In genomic region chr16:31117384-31118222, GRCh38 we compare ENCODE assay signal across 1 cellular context.
TF ChIP-seq lines count a peak whose summit lies in the region.

Gene KAT8 (plus strand): TSS chr16:31117664. CDS start chr16:31117682, 18 bp downstream.

TF ChIP-seq in K562, 482 proteins besides CTCF, POLR2A, EP300 and RAD21 (continued from another document and continues in another):
- TF ChIP-seq ZNF24 (IDR thresholded peaks at IDR 0.05) (no peak), MEF2A (IDR thresholded peaks at IDR 0.05; ENCODE audit: control insufficient read depth, low read depth, low read length) (no peak), NCOA1 (IDR thresholded peaks at IDR 0.05; ENCODE audit: low read depth) (no peak), E2F6 (IDR thresholded peaks at IDR 0.05; ENCODE audit: borderline replicate concordance in 1 of 2, extremely low read depth in 1 of 2, insufficient read depth in 1 of 2, insufficient read length in 1 of 2, low read depth in 1 of 2, low read length in 1 of 2, poor library complexity in 1 of 2, severe bottlenecking in 1 of 2) (peak in 1 of 2 experiments; percentile 46), MTA2 (IDR thresholded peaks at IDR 0.05; ENCODE audit: low read depth) (peak; percentile 71), ZNF197 (CRISPR knock-in tag; IDR thresholded peaks at IDR 0.05; ENCODE audit: low read depth) (peak; percentile 57; the same call in 1 of the 2 replicates), TAL1 (IDR thresholded peaks at IDR 0.05) (no peak), HDAC6 (IDR thresholded peaks at IDR 0.05; ENCODE audit: low read depth, low read length) (no peak), HNRNPK (IDR thresholded peaks at IDR 0.05; ENCODE audit: low read depth, low read length, poor library complexity, severe bottlenecking) (no peak), THAP7 (CRISPR knock-in tag; IDR thresholded peaks at IDR 0.05) (no peak), HCFC1 (IDR thresholded peaks at IDR 0.05; ENCODE audit: low read depth, low read length) (peak; percentile 85), NRF1 (conservative IDR thresholded peaks at IDR 0.05 in 1 of 2, IDR thresholded peaks at IDR 0.05 in 1 of 2) (peak; percentile 59 to 63), FOXM1 (IDR thresholded peaks at IDR 0.05; ENCODE audit: low read depth) (no peak), FOXM1 (CRISPR knock-in tag; IDR thresholded peaks at IDR 0.05; ENCODE audit: low read depth) (no peak), MCM5 (IDR thresholded peaks at IDR 0.05; ENCODE audit: low read depth) (no peak), ZFP30 (CRISPR knock-in tag; IDR thresholded peaks at IDR 0.05; ENCODE audit: borderline replicate concordance) (no peak), DACH1 (IDR thresholded peaks at IDR 0.05; ENCODE audit: partially characterized antibody) (peak; percentile 30), STAT5A (IDR thresholded peaks at IDR 0.05; ENCODE audit: borderline replicate concordance, low read length) (no peak), KAT7 (CRISPR knock-in tag; IDR thresholded peaks at IDR 0.05; ENCODE audit: borderline replicate concordance) (peak; percentile 68; the same call in 1 of the 2 replicates), TCFL5 (CRISPR knock-in tag; conservative IDR thresholded peaks at IDR 0.05) (no peak), CREM (IDR thresholded peaks at IDR 0.05; ENCODE audit: low read depth) (peak; percentile 99), SREBF1 (IDR thresholded peaks at IDR 0.05; ENCODE audit: borderline replicate concordance, low read depth, low read length) (peak; percentile 51; the same call in 1 of the 2 replicates), SAFB2 (IDR thresholded peaks at IDR 0.05; ENCODE audit: borderline replicate concordance, low read depth, low read length, severe bottlenecking) (no peak), FOXK2 (conservative IDR thresholded peaks at IDR 0.05 in 1 of 2, IDR thresholded peaks at IDR 0.05 in 1 of 2; ENCODE audit: low read depth in 2 of 2) (peak in 1 of 2 experiments; percentile 51; a peak in 1 of 4 replicates), E2F1 (CRISPR knock-in tag; IDR thresholded peaks at IDR 0.05) (no peak; the same call in 1 of the 2 replicates), PHB (CRISPR knock-in tag; IDR thresholded peaks at IDR 0.05) (no peak), SRF (CRISPR knock-in tag; IDR thresholded peaks at IDR 0.05) (no peak), PCBP1 (IDR thresholded peaks at IDR 0.05; ENCODE audit: low read depth, low read length, poor library complexity, severe bottlenecking) (peak; percentile 64), TFAM (CRISPR knock-in tag; conservative IDR thresholded peaks at IDR 0.05) (no peak), NFATC3 (IDR thresholded peaks at IDR 0.05) (no peak), SMC3 (conservative IDR thresholded peaks at IDR 0.05; ENCODE audit: insufficient read depth, low read depth, low read length) (no peak), CBX2 (IDR thresholded peaks at IDR 0.05; ENCODE audit: insufficient read depth, low read length, poor library complexity, severe bottlenecking) (no peak), CBFB (CRISPR knock-in tag; IDR thresholded peaks at IDR 0.05) (no peak), NFYB (IDR thresholded peaks at IDR 0.05; ENCODE audit: extremely low read depth, insufficient read length) (peak; percentile 17), HNRNPL (IDR thresholded peaks at IDR 0.05; ENCODE audit: low read depth, low read length) (no peak), HSF4 (CRISPR knock-in tag; IDR thresholded peaks at IDR 0.05; ENCODE audit: borderline replicate concordance) (no peak), ZNF407 (IDR thresholded peaks at IDR 0.05; ENCODE audit: low read depth) (no peak), POLR3G (IDR thresholded peaks at IDR 0.05; ENCODE audit: extremely low read depth, insufficient read length, insufficient replicate concordance) (no peak), TBL1XR1 (IDR thresholded peaks at IDR 0.05; ENCODE audit: low read length in 2 of 2) (peak; percentile 25 to 49; a peak in 2 of 4 replicates), MXD1 (CRISPR knock-in tag; IDR thresholded peaks at IDR 0.05; ENCODE audit: borderline replicate concordance, poor library complexity, severe bottlenecking) (no peak), ZNF143 (CRISPR knock-in tag; IDR thresholded peaks at IDR 0.05) (no peak), CCNT2 (IDR thresholded peaks at IDR 0.05; ENCODE audit: borderline replicate concordance, extremely low read depth, insufficient read length, low read depth, low read length) (peak; percentile 23)
- TF ChIP-seq, protein P1, sequence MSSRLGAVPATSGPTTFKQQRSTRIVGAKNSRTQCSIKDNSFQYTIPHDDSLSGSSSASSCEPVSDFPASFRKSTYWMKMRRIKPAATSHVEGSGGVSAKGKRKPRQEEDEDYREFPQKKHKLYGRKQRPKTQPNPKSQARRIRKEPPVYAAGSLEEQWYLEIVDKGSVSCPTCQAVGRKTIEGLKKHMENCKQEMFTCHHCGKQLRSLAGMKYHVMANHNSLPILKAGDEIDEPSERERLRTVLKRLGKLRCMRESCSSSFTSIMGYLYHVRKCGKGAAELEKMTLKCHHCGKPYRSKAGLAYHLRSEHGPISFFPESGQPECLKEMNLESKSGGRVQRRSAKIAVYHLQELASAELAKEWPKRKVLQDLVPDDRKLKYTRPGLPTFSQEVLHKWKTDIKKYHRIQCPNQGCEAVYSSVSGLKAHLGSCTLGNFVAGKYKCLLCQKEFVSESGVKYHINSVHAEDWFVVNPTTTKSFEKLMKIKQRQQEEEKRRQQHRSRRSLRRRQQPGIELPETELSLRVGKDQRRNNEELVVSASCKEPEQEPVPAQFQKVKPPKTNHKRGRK (tag; IDR thresholded peaks at IDR 0.05): no peak
- TF ChIP-seq, protein P2, sequence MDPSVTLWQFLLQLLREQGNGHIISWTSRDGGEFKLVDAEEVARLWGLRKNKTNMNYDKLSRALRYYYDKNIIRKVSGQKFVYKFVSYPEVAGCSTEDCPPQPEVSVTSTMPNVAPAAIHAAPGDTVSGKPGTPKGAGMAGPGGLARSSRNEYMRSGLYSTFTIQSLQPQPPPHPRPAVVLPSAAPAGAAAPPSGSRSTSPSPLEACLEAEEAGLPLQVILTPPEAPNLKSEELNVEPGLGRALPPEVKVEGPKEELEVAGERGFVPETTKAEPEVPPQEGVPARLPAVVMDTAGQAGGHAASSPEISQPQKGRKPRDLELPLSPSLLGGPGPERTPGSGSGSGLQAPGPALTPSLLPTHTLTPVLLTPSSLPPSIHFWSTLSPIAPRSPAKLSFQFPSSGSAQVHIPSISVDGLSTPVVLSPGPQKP (CRISPR knock-in tag; IDR thresholded peaks at IDR 0.05): no peak
- TF ChIP-seq, protein P3, sequence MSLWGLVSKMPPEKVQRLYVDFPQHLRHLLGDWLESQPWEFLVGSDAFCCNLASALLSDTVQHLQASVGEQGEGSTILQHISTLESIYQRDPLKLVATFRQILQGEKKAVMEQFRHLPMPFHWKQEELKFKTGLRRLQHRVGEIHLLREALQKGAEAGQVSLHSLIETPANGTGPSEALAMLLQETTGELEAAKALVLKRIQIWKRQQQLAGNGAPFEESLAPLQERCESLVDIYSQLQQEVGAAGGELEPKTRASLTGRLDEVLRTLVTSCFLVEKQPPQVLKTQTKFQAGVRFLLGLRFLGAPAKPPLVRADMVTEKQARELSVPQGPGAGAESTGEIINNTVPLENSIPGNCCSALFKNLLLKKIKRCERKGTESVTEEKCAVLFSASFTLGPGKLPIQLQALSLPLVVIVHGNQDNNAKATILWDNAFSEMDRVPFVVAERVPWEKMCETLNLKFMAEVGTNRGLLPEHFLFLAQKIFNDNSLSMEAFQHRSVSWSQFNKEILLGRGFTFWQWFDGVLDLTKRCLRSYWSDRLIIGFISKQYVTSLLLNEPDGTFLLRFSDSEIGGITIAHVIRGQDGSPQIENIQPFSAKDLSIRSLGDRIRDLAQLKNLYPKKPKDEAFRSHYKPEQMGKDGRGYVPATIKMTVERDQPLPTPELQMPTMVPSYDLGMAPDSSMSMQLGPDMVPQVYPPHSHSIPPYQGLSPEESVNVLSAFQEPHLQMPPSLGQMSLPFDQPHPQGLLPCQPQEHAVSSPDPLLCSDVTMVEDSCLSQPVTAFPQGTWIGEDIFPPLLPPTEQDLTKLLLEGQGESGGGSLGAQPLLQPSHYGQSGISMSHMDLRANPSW (CRISPR knock-in tag; IDR thresholded peaks at IDR 0.05): no peak
- TF ChIP-seq, protein P4, sequence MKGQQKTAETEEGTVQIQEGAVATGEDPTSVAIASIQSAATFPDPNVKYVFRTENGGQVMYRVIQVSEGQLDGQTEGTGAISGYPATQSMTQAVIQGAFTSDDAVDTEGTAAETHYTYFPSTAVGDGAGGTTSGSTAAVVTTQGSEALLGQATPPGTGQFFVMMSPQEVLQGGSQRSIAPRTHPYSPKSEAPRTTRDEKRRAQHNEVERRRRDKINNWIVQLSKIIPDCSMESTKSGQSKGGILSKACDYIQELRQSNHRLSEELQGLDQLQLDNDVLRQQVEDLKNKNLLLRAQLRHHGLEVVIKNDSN (CRISPR knock-in tag; IDR thresholded peaks at IDR 0.05): no peak
